30 cellular contexts compared by ENCODE assay signal in the genomic region with DNA sequence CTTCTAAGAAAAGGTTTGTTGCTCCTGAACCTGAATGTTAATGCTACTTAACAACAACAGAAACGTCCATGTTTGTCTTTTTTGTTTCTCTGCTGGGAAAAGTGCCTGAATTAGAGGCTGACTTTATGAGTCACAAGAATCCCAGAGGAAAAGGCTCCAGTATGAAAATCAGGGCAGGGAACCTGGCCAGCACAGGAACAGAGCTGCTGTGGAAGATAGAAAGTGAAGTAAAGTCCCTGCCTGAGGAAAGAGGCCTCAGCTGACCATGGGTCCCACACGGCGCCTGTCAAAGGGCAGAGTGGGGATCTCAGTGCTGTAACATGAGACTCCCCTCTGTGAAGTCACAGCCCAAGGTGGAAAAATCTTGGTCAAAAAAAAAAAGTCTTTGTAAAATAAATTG.
DNase-seq lines count a peak whose midpoint lies in the region; ATAC-seq, FAIRE-seq and TF ChIP-seq lines count a peak whose summit lies in the region.
"Had no signal": no experiment of that assay in that cellular context is flagged by ENCODE, and none has a peak within 500 bp of the region (broad histone marks: within the 10 kb centered on the region; RNA-seq: fewer than 3 reads in every experiment).

No MANE protein-coding gene starts in this region.

- in situ Hi-C loops in gastrocnemius medialis (cut with MboI; ENCODE audit: low sequenced_read_pairs in 4 of 4): no loop called here

- H3K4me1 Mint-ChIP-seq in astrocyte (ENCODE audit: low read depth, unreplicated experiment): peaks cover 3% of the 10 kb centered on the region
- H3K4me1 Mint-ChIP-seq: activated CD4-positive, alpha-beta T cell treated with anti-CD3 and anti-CD28 coated beads, Interleukin-2, amount 10 ng/mL, durations not matched to agents 24 days and 14 days; IgD-negative memory B cell; naive B cell; T-cell had no signal

- H3K9me3 Mint-ChIP-seq in astrocyte (ENCODE audit: unreplicated experiment): no peaks in the 10 kb centered on the region
- H3K9me3 Mint-ChIP-seq: activated CD4-positive, alpha-beta T cell treated with anti-CD3 and anti-CD28 coated beads, Interleukin-2, amount 10 ng/mL, durations not matched to agents 24 days and 14 days; T-cell; WTC11 had no signal

- H3K79me2 ChIP-seq in astrocyte (ENCODE audit: insufficient read depth, low read length): no peaks in the 10 kb centered on the region

- no peak overlapping the region for H3K4me3 Mint-ChIP-seq in astrocyte (ENCODE audit: unreplicated experiment)
- H3K4me3 Mint-ChIP-seq: activated CD4-positive, alpha-beta T cell treated with anti-CD3 and anti-CD28 coated beads, Interleukin-2, amount 10 ng/mL, durations not matched to agents 24 days and 14 days; CD4-positive, alpha-beta T cell; HFFc6; IgD-negative memory B cell; naive B cell; T-cell; WTC11 had no signal

- no peaks in the 10 kb centered on the region for H4K20me1 ChIP-seq in astrocyte (ENCODE audit: insufficient read depth, low read length)

- no peak overlapping the region for H3K4me2 ChIP-seq in astrocyte (ENCODE audit: low read length)

- intact Hi-C loops in Right ventricle myocardium superior (cut with DNase I) (no loop called here), gastrocnemius medialis (cut with DNase I; ENCODE audit: low total_unique reads) (no loop called here)

- ATAC-seq in Right ventricle myocardium superior (ENCODE audit: poor library complexity): peak; percentile 62
- peak in 1 of 2 donors; percentile 53 for ATAC-seq in gastrocnemius medialis
- no peak for ATAC-seq in GM18868 (IDR thresholded peaks at IDR 0.05; ENCODE audit: unreplicated experiment)
- no peak for ATAC-seq in GM21576 (IDR thresholded peaks at IDR 0.05; ENCODE audit: unreplicated experiment)
- ATAC-seq: activated naive CD4-positive, alpha-beta T cell treated with anti-CD3 and anti-CD28 coated beads, Interleukin-2, amount 50 U/mL, for 72 hours; esophagus mucosa; left colon; stimulated activated naive CD8-positive, alpha-beta T cell treated with anti-CD3 and anti-CD28 coated beads, Interleukin-15, Interleukin-2, amounts not matched to agents 100 U/mL and 50 U/mL, for 24 hours; T-cell; WTC11 had no signal

- no peak for TF ChIP-seq POLR2A in gastrocnemius medialis (IDR thresholded peaks at IDR 0.05)

- no peaks in the 10 kb centered on the region for H3K36me3 Mint-ChIP-seq in astrocyte (ENCODE audit: low read depth, unreplicated experiment)
- H3K36me3 Mint-ChIP-seq: activated naive CD4-positive, alpha-beta T cell treated with anti-CD3 and anti-CD28 coated beads, Interleukin-2, amount 50 U/mL, for 72 hours; IgD-negative memory B cell; naive B cell; T-cell; WTC11 had no signal

- H3K27me3 ChIP-seq in astrocyte (ENCODE audit: insufficient read depth, low read length) (no peaks in the 10 kb centered on the region), gastrocnemius medialis (no peaks in the 10 kb centered on the region)
- H3K27me3 ChIP-seq: SJSA1 had no signal

- H2AFZ ChIP-seq in astrocyte (ENCODE audit: low read depth, low read length): no peak overlapping the region

- H3K27ac ChIP-seq in astrocyte (ENCODE audit: low read depth, low read length) (no peak overlapping the region), gastrocnemius medialis (no peak overlapping the region)
- H3K27ac ChIP-seq: SJSA1 had no signal

- H3K27me3 Mint-ChIP-seq in astrocyte (ENCODE audit: low read depth, unreplicated experiment): peaks cover 3% of the 10 kb centered on the region
- H3K27me3 Mint-ChIP-seq: activated CD4-positive, alpha-beta T cell treated with anti-CD3 and anti-CD28 coated beads, Interleukin-2, amount 10 ng/mL, durations not matched to agents 24 days and 14 days; CD4-positive, alpha-beta T cell; IgD-negative memory B cell; T-cell had no signal

- H3K36me3 ChIP-seq in astrocyte (ENCODE audit: insufficient read depth, low read length) (no peaks in the 10 kb centered on the region), gastrocnemius medialis (no peaks in the 10 kb centered on the region)
- H3K36me3 ChIP-seq: SJSA1 had no signal

- H3K4me3 ChIP-seq in astrocyte (ENCODE audit: insufficient read depth, low read depth, low read length) (no peak overlapping the region), gastrocnemius medialis (no peak overlapping the region)
- H3K4me3 ChIP-seq: SJSA1 had no signal

- FAIRE-seq in astrocyte (lab: Jason Lieb, UNC): no peak
- FAIRE-seq: frontal cortex, GM19239, small intestine had no signal

- no peak overlapping the region for H3K27ac Mint-ChIP-seq in astrocyte (ENCODE audit: unreplicated experiment)
- H3K27ac Mint-ChIP-seq: activated CD4-positive, alpha-beta T cell treated with anti-CD3 and anti-CD28 coated beads, Interleukin-2, amount 10 ng/mL, durations not matched to agents 24 days and 14 days; activated naive CD4-positive, alpha-beta T cell treated with anti-CD3 and anti-CD28 coated beads, Interleukin-2, amount 50 U/mL, for 72 hours; CD4-positive, alpha-beta T cell; HFFc6; IgD-negative memory B cell; naive B cell; T-cell; WTC11 had no signal

- DNase-seq in astrocyte (ENCODE audit: low read depth) (peak; percentile 2), Right ventricle myocardium superior (peak; percentile 63), medulla oblongata (ENCODE audit: extremely low spot score) (peak; percentile 38), gastrocnemius medialis (peak; percentile 1 to 40), HCEC 1CT (no peak), superior temporal gyrus (ENCODE audit: extremely low spot score) (no peak)
- DNase-seq: activated CD4-positive, alpha-beta T cell treated with anti-CD3 and anti-CD28 coated beads, Interleukin-2, amount 10 ng/mL, durations not matched to agents 24 days and 14 days; activated effector memory CD4-positive, alpha-beta T cell treated with Interleukin-2 at 50 U/mL for 16 hours; activated T-cell treated with anti-CD3 and anti-CD28 coated beads, Interleukin-2, amount 50 U/mL, for 1 hour; CD4-positive, alpha-beta T cell; dermis blood vessel endothelial cell; GOT3; HFFc6; left colon; naive B cell; NCI-H146; NCI-H510A; small intestine; stimulated activated CD4-positive, alpha-beta T cell treated with anti-CD3 and anti-CD28 coated beads, Interleukin-1b, Interleukin-23, amount 100 ng/mL, for 48 hours; stimulated activated naive CD8-positive, alpha-beta T cell treated with anti-CD3 and anti-CD28 coated beads, Interleukin-15, Interleukin-2, amounts not matched to agents 100 U/mL and 50 U/mL, for 24 hours; T-cell had no signal

- H3K4me1 ChIP-seq in astrocyte (ENCODE audit: insufficient read depth, low read length): no peaks in the 10 kb centered on the region
- H3K4me1 ChIP-seq in gastrocnemius medialis: no peaks in the 10 kb centered on the region
- H3K4me1 ChIP-seq: SJSA1 had no signal

- no peak overlapping the region for H3K9ac ChIP-seq in astrocyte (ENCODE audit: low read length)

- H3K9me3 ChIP-seq in astrocyte (ENCODE audit: insufficient read depth, low read depth, low read length) (no peaks in the 10 kb centered on the region), gastrocnemius medialis (no peaks in the 10 kb centered on the region)
- H3K9me3 ChIP-seq: SJSA1 had no signal

- TF ChIP-seq CTCF in astrocyte (IDR thresholded peaks at IDR 0.05; ENCODE audit: insufficient read depth, low read depth, low read length) (no peak), gastrocnemius medialis (IDR thresholded peaks at IDR 0.05 in 4 of 5, conservative IDR thresholded peaks at IDR 0.05 in 1 of 5) (no peak)

Comparison
In these comparisons a context has a peak if more than half of its experiments do, and no peak if none do; other contexts are left out.
1. DNase-seq: peak in astrocyte (single experiment), Right ventricle myocardium superior (single experiment), medulla oblongata (single experiment) and gastrocnemius medialis (2 of 2); none in HCEC 1CT (single experiment) and superior temporal gyrus (single experiment).